Comparison of ENCODE assay signal across 22 cellular contexts in genomic region chr6:33124525-33124901, GRCh38. TPM values are rescaled to one million over a fixed set of nuclear protein-coding genes. Genes with fewer than 3 reads are reported as not detected.
DNase-seq lines count a peak whose midpoint lies in the region; TF ChIP-seq lines count a peak whose summit lies in the region.
"Had no signal": no experiment of that assay in that cellular context is flagged by ENCODE, and none has a peak within 500 bp of the region (broad histone marks: within the 10 kb centered on the region; RNA-seq: fewer than 3 reads in every experiment).

No MANE protein-coding gene starts in this region.

- no peaks in the 10 kb centered on the region for H3K9me2 ChIP-seq in Loucy (replicated peaks; ENCODE audit: low read depth, low read length)

- no peaks in the 10 kb centered on the region for H3K79me2 ChIP-seq in Loucy (ENCODE audit: insufficient read depth, low read length)

- H3K4me2 ChIP-seq in Loucy (ENCODE audit: low read depth, low read length, poor library complexity, severe bottlenecking) = no peak overlapping the region

- H3K9me3 ChIP-seq in Loucy (ENCODE audit: insufficient read depth, low read depth, low read length) (no peaks in the 10 kb centered on the region), esophagus muscularis mucosa (peaks cover 0 to 4% (median 0%) of the 10 kb centered on the region in 4 donors)
- H3K9me3 ChIP-seq: BE2C had no signal

- no peaks in the 10 kb centered on the region for H3F3A ChIP-seq in Loucy (ENCODE audit: low read depth)

- H4K20me1 ChIP-seq in Loucy (ENCODE audit: insufficient read depth, low read length, poor library complexity, severe bottlenecking) = no peaks in the 10 kb centered on the region

- no peak overlapping the region for H3K27ac ChIP-seq in esophagus muscularis mucosa (replicated peaks in 1 of 4)
- H3K27ac ChIP-seq: SJSA1 had no signal

- H3K4me3 ChIP-seq in Loucy (ENCODE audit: low read length, poor library complexity, severe bottlenecking) (no peak overlapping the region), esophagus muscularis mucosa (no peak overlapping the region)
- H3K4me3 ChIP-seq: SJSA1 had no signal

- H2AFZ ChIP-seq in Loucy (ENCODE audit: low read length) = peak overlapping the region; percentile 47; the same call in 1 of the 2 replicates

- TF ChIP-seq CTCF in Loucy (conservative IDR thresholded peaks at IDR 0.05; ENCODE audit: low read length) (no peak), esophagus muscularis mucosa (IDR thresholded peaks at IDR 0.05) (no peak)

- no peak overlapping the region for H3K9ac ChIP-seq in Loucy (ENCODE audit: low read depth, low read length, poor library complexity, severe bottlenecking)

- H3K36me3 ChIP-seq in Loucy (ENCODE audit: insufficient read depth, low read length) (no peaks in the 10 kb centered on the region), esophagus muscularis mucosa (no peaks in the 10 kb centered on the region)
- H3K36me3 ChIP-seq: BE2C, SJSA1 had no signal

- H3K4me1 ChIP-seq in Loucy (ENCODE audit: insufficient read depth, low read length, poor library complexity, severe bottlenecking) (no peaks in the 10 kb centered on the region), esophagus muscularis mucosa (no peaks in the 10 kb centered on the region)
- H3K4me1 ChIP-seq: BE2C, SJSA1 had no signal

- no peak for TF ChIP-seq POLR2A in esophagus muscularis mucosa (IDR thresholded peaks at IDR 0.05; ENCODE audit: low read depth)

- WGBS in esophagus muscularis mucosa = 88% methylated on average over 4 of the region's 4 CpGs

- intact Hi-C loops in esophagus muscularis mucosa (cut with DNase I) = no loop called here

- peak; percentile 8 for DNase-seq in NCI-H2029 (lab: John Stamatoyannopoulos, UW)
- no peak for DNase-seq in NCI-H2029 treated with DMSO at 0.1 percent for 48 hours (lab: John Stamatoyannopoulos, UW)
- DNase-seq in NCI-H526 treated with DMSO at 0.1 percent for 48 hours (lab: John Stamatoyannopoulos, UW) = peak; percentile 98
- no peak for DNase-seq in stimulated activated naive CD4-positive, alpha-beta T cell treated with Interleukin-2 at 50 U/mL for 16 hours (lab: John Stamatoyannopoulos, UW)
- no peak for DNase-seq in esophagus muscularis mucosa (ENCODE audit: extremely low spot score)
- no peak for DNase-seq in HUDEP-2 (lab: John Stamatoyannopoulos, UW; ENCODE audit: unreplicated experiment in 76 of 76)
- DNase-seq: 8988T; ACHN; BE2C; CD8-positive, alpha-beta memory T cell; DND-41; IMR-90; KG1; MM.1S; NCI-H1417; NCI-H2107; NCI-H69; NK-92 treated with Interleukin-12 subunit alpha and Interleukin-12 subunit beta, amount 100 ng/mL, for 24 hours; Right ventricle myocardium superior; RPMI8226 had no signal

- H3K27me3 ChIP-seq in Loucy (ENCODE audit: insufficient read depth, low read length, poor library complexity, severe bottlenecking) = no peaks in the 10 kb centered on the region
- H3K27me3 ChIP-seq in esophagus muscularis mucosa = peaks cover 0 to 16% (median 0%) of the 10 kb centered on the region in 4 donors

- no peak for TF ChIP-seq EP300 in esophagus muscularis mucosa (IDR thresholded peaks at IDR 0.05)

RNA-seq across cellular contexts. Expression of gene HLA-DPB1, which starts 48.7 kb away (rescaled TPM):
- total RNA-seq in esophagus muscularis mucosa = 10 to 100 TPM; 38.6 to 95.8 (median 61.7) TPM
- total RNA-seq: SJSA1 had no signal

RNA-seq across cellular contexts. Expression of gene HLA-DPA1, which starts 51.1 kb away (rescaled TPM):
- total RNA-seq in esophagus muscularis mucosa = 10 to 100 TPM; 28.5 to 91.3 (median 65.9) TPM
- total RNA-seq: IMR-90, SJSA1 had no signal

Comparison
In these comparisons a context has a peak if more than half of its experiments do, and no peak if none do; other contexts are left out.
1. DNase-seq: peak in NCI-H2029 (single experiment) and NCI-H526 treated with DMSO at 0.1 percent for 48 hours (single experiment); none in NCI-H2029 treated with DMSO at 0.1 percent for 48 hours (single experiment), stimulated activated naive CD4-positive, alpha-beta T cell treated with Interleukin-2 at 50 U/mL for 16 hours (single experiment), esophagus muscularis mucosa (single experiment) and HUDEP-2 (0 of 76).